In the genomic region with DNA sequence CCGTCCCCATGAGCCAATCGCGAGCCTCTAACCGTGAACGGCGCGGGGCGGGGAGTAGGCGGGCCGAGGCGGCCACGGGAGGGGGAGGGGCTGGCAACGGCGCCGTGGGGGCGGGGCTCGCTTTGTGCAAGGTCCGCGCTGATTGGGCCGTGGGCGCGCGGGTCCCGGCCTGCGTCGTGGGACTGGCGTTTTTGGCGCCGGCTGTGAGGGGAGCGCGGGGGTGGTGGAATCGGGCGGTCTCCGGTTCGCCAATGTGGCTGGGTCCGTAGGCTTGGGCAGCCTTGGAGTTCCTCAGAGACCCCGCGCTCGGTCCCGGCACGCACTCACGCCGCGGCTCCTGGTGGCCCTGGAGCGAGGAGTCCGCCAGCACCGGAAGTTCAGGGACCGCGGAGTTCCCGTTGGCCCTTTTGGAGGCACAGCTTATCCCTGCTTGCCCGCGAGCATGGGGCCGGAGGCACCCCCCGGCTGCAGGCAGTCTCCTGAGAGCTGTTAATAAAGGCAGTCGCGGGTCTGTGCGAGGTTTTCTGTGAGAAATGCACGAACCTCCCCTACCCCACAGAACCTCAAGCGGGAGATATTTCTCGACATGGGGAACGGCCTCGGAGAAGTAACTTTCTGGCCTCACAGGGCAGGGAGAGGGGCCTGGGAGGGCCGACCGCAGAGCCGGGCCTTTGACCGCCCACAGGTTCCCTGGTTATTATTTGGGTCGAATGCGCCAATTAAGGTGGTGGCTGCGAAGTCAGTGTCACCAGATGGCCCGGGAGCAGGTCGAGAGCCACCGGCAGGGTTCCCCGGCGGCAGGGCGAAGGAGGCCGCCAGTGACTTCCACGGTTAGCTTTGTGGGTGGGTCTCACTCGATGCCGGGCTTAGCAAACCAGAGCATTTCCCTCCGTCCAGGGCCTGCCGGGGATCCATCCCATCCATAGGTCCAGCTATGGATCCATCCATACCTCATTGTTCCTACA, we compare ENCODE assay signal across 1 cellular context.
A peak's percentile ranks its signal among the peaks of the same experiment; 100 is the strongest.
TF ChIP-seq lines count a peak whose summit lies in the region.

No MANE protein-coding gene starts in this region.

TF ChIP-seq in HepG2, 621 proteins besides CTCF, POLR2A, EP300 and RAD21 (continued from another document and continues in another):
- TF ChIP-seq, protein P1, sequence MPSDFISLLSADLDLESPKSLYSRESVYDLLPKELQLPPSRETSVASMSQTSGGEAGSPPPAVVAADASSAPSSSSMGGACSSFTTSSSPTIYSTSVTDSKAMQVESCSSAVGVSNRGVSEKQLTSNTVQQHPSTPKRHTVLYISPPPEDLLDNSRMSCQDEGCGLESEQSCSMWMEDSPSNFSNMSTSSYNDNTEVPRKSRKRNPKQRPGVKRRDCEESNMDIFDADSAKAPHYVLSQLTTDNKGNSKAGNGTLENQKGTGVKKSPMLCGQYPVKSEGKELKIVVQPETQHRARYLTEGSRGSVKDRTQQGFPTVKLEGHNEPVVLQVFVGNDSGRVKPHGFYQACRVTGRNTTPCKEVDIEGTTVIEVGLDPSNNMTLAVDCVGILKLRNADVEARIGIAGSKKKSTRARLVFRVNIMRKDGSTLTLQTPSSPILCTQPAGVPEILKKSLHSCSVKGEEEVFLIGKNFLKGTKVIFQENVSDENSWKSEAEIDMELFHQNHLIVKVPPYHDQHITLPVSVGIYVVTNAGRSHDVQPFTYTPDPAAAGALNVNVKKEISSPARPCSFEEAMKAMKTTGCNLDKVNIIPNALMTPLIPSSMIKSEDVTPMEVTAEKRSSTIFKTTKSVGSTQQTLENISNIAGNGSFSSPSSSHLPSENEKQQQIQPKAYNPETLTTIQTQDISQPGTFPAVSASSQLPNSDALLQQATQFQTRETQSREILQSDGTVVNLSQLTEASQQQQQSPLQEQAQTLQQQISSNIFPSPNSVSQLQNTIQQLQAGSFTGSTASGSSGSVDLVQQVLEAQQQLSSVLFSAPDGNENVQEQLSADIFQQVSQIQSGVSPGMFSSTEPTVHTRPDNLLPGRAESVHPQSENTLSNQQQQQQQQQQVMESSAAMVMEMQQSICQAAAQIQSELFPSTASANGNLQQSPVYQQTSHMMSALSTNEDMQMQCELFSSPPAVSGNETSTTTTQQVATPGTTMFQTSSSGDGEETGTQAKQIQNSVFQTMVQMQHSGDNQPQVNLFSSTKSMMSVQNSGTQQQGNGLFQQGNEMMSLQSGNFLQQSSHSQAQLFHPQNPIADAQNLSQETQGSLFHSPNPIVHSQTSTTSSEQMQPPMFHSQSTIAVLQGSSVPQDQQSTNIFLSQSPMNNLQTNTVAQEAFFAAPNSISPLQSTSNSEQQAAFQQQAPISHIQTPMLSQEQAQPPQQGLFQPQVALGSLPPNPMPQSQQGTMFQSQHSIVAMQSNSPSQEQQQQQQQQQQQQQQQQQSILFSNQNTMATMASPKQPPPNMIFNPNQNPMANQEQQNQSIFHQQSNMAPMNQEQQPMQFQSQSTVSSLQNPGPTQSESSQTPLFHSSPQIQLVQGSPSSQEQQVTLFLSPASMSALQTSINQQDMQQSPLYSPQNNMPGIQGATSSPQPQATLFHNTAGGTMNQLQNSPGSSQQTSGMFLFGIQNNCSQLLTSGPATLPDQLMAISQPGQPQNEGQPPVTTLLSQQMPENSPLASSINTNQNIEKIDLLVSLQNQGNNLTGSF (CRISPR knock-in tag; IDR thresholded peaks at IDR 0.05), result 0 out of 2 replicates have a peak, but pooled peaks have one; percentile 67
- TF ChIP-seq TEAD2 (CRISPR knock-in tag; IDR thresholded peaks at IDR 0.05), result peak; percentile 82
- no peak for TF ChIP-seq ARNTL (CRISPR knock-in tag; IDR thresholded peaks at IDR 0.05)
- TF ChIP-seq ZNF672 (CRISPR knock-in tag; IDR thresholded peaks at IDR 0.05), result 0 out of 2 replicates have a peak, but pooled peaks have one; percentile 2
- TF ChIP-seq ZNF644 (CRISPR knock-in tag; IDR thresholded peaks at IDR 0.05; ENCODE audit: low read depth), result no peak
- TF ChIP-seq HMG20A (CRISPR knock-in tag; IDR thresholded peaks at IDR 0.05; ENCODE audit: borderline replicate concordance), result no peak
- TF ChIP-seq ZNF317 (CRISPR knock-in tag; IDR thresholded peaks at IDR 0.05), result peak; percentile 35
- TF ChIP-seq, protein P2, sequence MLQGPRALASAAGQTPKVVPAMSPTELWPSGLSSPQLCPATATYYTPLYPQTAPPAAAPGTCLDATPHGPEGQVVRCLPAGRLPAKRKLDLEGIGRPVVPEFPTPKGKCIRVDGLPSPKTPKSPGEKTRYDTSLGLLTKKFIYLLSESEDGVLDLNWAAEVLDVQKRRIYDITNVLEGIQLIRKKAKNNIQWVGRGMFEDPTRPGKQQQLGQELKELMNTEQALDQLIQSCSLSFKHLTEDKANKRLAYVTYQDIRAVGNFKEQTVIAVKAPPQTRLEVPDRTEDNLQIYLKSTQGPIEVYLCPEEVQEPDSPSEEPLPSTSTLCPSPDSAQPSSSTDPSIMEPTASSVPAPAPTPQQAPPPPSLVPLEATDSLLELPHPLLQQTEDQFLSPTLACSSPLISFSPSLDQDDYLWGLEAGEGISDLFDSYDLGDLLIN (CRISPR knock-in tag; IDR thresholded peaks at IDR 0.05; ENCODE audit: borderline replicate concordance), result 0 out of 2 replicates have a peak, but pooled peaks have one; percentile 65
- no peak for TF ChIP-seq CHD2 (IDR thresholded peaks at IDR 0.05; ENCODE audit: low read depth, low read length)
- TF ChIP-seq FOXJ3 (CRISPR knock-in tag; IDR thresholded peaks at IDR 0.05; ENCODE audit: borderline replicate concordance), result 0 out of 2 replicates have a peak, but pooled peaks have one; percentile 60
- TF ChIP-seq ARHGAP35 (CRISPR knock-in tag; IDR thresholded peaks at IDR 0.05; ENCODE audit: borderline replicate concordance), result peak; percentile 22; the same call in 1 of the 2 replicates
- TF ChIP-seq, protein P3, sequence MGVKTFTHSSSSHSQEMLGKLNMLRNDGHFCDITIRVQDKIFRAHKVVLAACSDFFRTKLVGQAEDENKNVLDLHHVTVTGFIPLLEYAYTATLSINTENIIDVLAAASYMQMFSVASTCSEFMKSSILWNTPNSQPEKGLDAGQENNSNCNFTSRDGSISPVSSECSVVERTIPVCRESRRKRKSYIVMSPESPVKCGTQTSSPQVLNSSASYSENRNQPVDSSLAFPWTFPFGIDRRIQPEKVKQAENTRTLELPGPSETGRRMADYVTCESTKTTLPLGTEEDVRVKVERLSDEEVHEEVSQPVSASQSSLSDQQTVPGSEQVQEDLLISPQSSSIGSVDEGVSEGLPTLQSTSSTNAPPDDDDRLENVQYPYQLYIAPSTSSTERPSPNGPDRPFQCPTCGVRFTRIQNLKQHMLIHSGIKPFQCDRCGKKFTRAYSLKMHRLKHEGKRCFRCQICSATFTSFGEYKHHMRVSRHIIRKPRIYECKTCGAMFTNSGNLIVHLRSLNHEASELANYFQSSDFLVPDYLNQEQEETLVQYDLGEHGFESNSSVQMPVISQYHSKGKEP (CRISPR knock-in tag; IDR thresholded peaks at IDR 0.05), result no peak
- peak; percentile 4; the same call in 1 of the 2 replicates for TF ChIP-seq ZNF83 (CRISPR knock-in tag; IDR thresholded peaks at IDR 0.05; ENCODE audit: borderline replicate concordance)
- no peak; the same call in none of the 2 replicates for TF ChIP-seq DR1 (CRISPR knock-in tag; IDR thresholded peaks at IDR 0.05)
- TF ChIP-seq, protein P4, sequence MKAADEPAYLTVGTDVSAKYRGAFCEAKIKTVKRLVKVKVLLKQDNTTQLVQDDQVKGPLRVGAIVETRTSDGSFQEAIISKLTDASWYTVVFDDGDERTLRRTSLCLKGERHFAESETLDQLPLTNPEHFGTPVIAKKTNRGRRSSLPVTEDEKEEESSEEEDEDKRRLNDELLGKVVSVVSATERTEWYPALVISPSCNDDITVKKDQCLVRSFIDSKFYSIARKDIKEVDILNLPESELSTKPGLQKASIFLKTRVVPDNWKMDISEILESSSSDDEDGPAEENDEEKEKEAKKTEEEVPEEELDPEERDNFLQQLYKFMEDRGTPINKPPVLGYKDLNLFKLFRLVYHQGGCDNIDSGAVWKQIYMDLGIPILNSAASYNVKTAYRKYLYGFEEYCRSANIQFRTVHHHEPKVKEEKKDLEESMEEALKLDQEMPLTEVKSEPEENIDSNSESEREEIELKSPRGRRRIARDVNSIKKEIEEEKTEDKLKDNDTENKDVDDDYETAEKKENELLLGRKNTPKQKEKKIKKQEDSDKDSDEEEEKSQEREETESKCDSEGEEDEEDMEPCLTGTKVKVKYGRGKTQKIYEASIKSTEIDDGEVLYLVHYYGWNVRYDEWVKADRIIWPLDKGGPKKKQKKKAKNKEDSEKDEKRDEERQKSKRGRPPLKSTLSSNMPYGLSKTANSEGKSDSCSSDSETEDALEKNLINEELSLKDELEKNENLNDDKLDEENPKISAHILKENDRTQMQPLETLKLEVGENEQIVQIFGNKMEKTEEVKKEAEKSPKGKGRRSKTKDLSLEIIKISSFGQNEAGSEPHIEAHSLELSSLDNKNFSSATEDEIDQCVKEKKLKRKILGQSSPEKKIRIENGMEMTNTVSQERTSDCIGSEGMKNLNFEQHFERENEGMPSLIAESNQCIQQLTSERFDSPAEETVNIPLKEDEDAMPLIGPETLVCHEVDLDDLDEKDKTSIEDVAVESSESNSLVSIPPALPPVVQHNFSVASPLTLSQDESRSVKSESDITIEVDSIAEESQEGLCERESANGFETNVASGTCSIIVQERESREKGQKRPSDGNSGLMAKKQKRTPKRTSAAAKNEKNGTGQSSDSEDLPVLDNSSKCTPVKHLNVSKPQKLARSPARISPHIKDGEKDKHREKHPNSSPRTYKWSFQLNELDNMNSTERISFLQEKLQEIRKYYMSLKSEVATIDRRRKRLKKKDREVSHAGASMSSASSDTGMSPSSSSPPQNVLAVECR (CRISPR knock-in tag; IDR thresholded peaks at IDR 0.05; ENCODE audit: borderline replicate concordance), result peak; percentile 57
- TF ChIP-seq NFYC (CRISPR knock-in tag; IDR thresholded peaks at IDR 0.05), result peak; percentile 62
- peak; percentile 9; the same call in 1 of the 2 replicates for TF ChIP-seq ONECUT2 (CRISPR knock-in tag; IDR thresholded peaks at IDR 0.05)
- TF ChIP-seq, protein P5, sequence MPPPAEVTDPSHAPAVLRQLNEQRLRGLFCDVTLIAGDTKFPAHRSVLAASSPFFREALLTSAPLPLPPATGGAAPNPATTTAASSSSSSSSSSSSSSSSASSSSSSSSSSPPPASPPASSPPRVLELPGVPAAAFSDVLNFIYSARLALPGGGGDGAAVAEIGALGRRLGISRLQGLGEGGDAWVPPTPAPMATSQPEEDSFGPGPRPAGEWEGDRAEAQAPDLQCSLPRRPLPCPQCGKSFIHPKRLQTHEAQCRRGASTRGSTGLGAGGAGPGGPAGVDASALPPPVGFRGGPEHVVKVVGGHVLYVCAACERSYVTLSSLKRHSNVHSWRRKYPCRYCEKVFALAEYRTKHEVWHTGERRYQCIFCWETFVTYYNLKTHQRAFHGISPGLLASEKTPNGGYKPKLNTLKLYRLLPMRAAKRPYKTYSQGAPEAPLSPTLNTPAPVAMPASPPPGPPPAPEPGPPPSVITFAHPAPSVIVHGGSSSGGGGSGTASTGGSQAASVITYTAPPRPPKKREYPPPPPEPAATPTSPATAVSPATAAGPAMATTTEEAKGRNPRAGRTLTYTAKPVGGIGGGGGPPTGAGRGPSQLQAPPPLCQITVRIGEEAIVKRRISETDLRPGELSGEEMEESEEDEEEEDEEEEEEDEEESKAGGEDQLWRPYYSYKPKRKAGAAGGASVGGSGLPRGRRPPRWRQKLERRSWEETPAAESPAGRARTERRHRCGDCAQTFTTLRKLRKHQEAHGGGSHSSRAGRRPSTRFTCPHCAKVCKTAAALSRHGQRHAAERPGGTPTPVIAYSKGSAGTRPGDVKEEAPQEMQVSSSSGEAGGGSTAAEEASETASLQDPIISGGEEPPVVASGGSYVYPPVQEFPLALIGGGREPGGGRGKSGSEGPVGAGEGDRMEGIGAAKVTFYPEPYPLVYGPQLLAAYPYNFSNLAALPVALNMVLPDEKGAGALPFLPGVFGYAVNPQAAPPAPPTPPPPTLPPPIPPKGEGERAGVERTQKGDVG (CRISPR knock-in tag; IDR thresholded peaks at IDR 0.05; ENCODE audit: borderline replicate concordance), result peak; percentile 56; the same call in 1 of the 2 replicates
- TF ChIP-seq, protein P6, sequence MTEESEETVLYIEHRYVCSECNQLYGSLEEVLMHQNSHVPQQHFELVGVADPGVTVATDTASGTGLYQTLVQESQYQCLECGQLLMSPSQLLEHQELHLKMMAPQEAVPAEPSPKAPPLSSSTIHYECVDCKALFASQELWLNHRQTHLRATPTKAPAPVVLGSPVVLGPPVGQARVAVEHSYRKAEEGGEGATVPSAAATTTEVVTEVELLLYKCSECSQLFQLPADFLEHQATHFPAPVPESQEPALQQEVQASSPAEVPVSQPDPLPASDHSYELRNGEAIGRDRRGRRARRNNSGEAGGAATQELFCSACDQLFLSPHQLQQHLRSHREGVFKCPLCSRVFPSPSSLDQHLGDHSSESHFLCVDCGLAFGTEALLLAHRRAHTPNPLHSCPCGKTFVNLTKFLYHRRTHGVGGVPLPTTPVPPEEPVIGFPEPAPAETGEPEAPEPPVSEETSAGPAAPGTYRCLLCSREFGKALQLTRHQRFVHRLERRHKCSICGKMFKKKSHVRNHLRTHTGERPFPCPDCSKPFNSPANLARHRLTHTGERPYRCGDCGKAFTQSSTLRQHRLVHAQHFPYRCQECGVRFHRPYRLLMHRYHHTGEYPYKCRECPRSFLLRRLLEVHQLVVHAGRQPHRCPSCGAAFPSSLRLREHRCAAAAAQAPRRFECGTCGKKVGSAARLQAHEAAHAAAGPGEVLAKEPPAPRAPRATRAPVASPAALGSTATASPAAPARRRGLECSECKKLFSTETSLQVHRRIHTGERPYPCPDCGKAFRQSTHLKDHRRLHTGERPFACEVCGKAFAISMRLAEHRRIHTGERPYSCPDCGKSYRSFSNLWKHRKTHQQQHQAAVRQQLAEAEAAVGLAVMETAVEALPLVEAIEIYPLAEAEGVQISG (CRISPR knock-in tag; IDR thresholded peaks at IDR 0.05), result peak; percentile 62
- peak; percentile 2; the same call in 1 of the 2 replicates for TF ChIP-seq ZNF124 (CRISPR knock-in tag; IDR thresholded peaks at IDR 0.05)
- TF ChIP-seq MBD4 (IDR thresholded peaks at IDR 0.05; ENCODE audit: borderline replicate concordance, low read length), result no peak
- peak in 1 of 2 experiments; percentile 36; a peak in 1 of 4 replicates for TF ChIP-seq KLF16 (CRISPR knock-in tag; IDR thresholded peaks at IDR 0.05)
- TF ChIP-seq ZFP1 (CRISPR knock-in tag; IDR thresholded peaks at IDR 0.05), result peak; percentile 53; the same call in 1 of the 2 replicates
- no peak for TF ChIP-seq NONO (IDR thresholded peaks at IDR 0.05)
- peak; percentile 73 for TF ChIP-seq NONO (CRISPR knock-in tag; conservative IDR thresholded peaks at IDR 0.05)
- TF ChIP-seq HOXD1 (CRISPR knock-in tag; IDR thresholded peaks at IDR 0.05), result peak; percentile 24; the same call in 1 of the 2 replicates
- peak; percentile 89 for TF ChIP-seq GABPB1 (CRISPR knock-in tag; IDR thresholded peaks at IDR 0.05)
- TF ChIP-seq, protein P7, sequence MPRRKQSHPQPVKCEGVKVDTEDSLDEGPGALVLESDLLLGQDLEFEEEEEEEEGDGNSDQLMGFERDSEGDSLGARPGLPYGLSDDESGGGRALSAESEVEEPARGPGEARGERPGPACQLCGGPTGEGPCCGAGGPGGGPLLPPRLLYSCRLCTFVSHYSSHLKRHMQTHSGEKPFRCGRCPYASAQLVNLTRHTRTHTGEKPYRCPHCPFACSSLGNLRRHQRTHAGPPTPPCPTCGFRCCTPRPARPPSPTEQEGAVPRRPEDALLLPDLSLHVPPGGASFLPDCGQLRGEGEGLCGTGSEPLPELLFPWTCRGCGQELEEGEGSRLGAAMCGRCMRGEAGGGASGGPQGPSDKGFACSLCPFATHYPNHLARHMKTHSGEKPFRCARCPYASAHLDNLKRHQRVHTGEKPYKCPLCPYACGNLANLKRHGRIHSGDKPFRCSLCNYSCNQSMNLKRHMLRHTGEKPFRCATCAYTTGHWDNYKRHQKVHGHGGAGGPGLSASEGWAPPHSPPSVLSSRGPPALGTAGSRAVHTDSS (CRISPR knock-in tag; conservative IDR thresholded peaks at IDR 0.05), result peak; percentile 70; the same call in 1 of the 2 replicates
- peak; percentile 31; the same call in 1 of the 2 replicates for TF ChIP-seq GZF1 (CRISPR knock-in tag; IDR thresholded peaks at IDR 0.05)
- TF ChIP-seq ZNF558 (CRISPR knock-in tag; IDR thresholded peaks at IDR 0.05; ENCODE audit: borderline replicate concordance), result no peak
- TF ChIP-seq ZFP37 (CRISPR knock-in tag; IDR thresholded peaks at IDR 0.05; ENCODE audit: borderline replicate concordance), result peak; percentile 88; the same call in 1 of the 2 replicates
- TF ChIP-seq ZNF451 (CRISPR knock-in tag; IDR thresholded peaks at IDR 0.05), result peak; percentile 44
